Comparison of ENCODE assay signal across 1 cellular context in genomic region chr3:184655597-184655996, GRCh38.
TF ChIP-seq lines count a peak whose summit lies in the region.

No MANE protein-coding gene starts in this region.

TF ChIP-seq in IMR-90, 13 proteins besides CTCF, POLR2A, EP300 and RAD21:
- TF ChIP-seq NFE2L2 (IDR thresholded peaks at IDR 0.05; ENCODE audit: low read depth, low read length) (no peak), MAZ (IDR thresholded peaks at IDR 0.05; ENCODE audit: borderline replicate concordance, low read depth, low read length) (no peak), CEBPB (IDR thresholded peaks at IDR 0.05; ENCODE audit: low read depth, low read length) (no peak), CHD1 (IDR thresholded peaks at IDR 0.05; ENCODE audit: low read depth, low read length) (no peak), RFX5 (IDR thresholded peaks at IDR 0.05; ENCODE audit: low read depth, low read length) (no peak)
TF ChIP-seq in IMR-90: peak in this region for 0.
